In the genomic region with DNA sequence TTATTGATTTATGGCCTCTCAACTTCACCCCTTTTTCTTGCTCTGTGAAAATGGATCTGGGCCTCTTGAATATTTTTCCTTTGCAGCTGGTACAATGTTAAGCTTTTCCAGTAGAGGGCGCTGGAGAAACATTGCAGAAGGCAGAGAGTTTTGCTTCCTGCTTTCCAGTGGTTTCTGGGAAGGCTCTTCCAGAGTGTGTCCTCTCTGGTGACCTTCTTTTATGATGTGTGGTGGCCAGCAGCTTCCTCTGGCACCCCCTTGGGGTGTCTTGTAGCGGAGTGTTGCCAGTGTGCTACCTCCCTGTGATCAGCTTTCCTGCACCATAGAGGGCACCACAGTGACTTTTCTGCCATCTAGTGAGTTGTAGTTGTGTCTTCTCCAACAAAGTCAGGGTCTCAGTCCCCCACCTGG, we compare ENCODE assay signal across 9 cellular contexts. TPM values are rescaled to one million over a fixed set of nuclear protein-coding genes. Genes with fewer than 3 reads are reported as not detected.
A peak's percentile ranks its signal among the peaks of the same experiment; 100 is the strongest.
DNase-seq lines count a peak whose midpoint lies in the region; ATAC-seq and TF ChIP-seq lines count a peak whose summit lies in the region.
"Had no signal": no experiment of that assay in that cellular context is flagged by ENCODE, and none has a peak within 500 bp of the region (broad histone marks: within the 10 kb centered on the region; RNA-seq: fewer than 3 reads in every experiment).

No MANE protein-coding gene starts in this region.

- no peak overlapping the region for H2AK5ac ChIP-seq in IMR-90 (ENCODE audit: low read depth, low read length)

- POLR2A ChIA-PET in IMR-90 (lab: Charles Lee; ENCODE audit: unreplicated experiment) = no interaction called here

- no peaks in the 10 kb centered on the region for H3K36me3 ChIP-seq in IMR-90 (ENCODE audit: control insufficient read depth, insufficient read depth, low read length)
- H3K36me3 ChIP-seq: suprapubic skin had no signal

- no peak overlapping the region for H2AFZ ChIP-seq in IMR-90 (replicated peaks; ENCODE audit: low read length, poor library complexity)

- H2BK5ac ChIP-seq in IMR-90 (ENCODE audit: low read depth, low read length, poor library complexity, severe bottlenecking) = no peak overlapping the region

- H3K79me1 ChIP-seq in IMR-90 (ENCODE audit: low read depth in 1 of 2, low read length in 2 of 2) = peaks cover 23 to 65% of the 10 kb centered on the region in 2 experiments

- no peak overlapping the region for H3K4ac ChIP-seq in IMR-90 (ENCODE audit: low read depth, low read length)

- no peak overlapping the region for H3K18ac ChIP-seq in IMR-90 (ENCODE audit: low read depth, low read length)

- BruUV-seq in IMR-90 (replicated peaks; lab: Mats Ljungman, UMichigan) = no TSS peak

- H3K9me1 ChIP-seq in IMR-90 (ENCODE audit: insufficient read depth, low read length) = peaks cover 8% of the 10 kb centered on the region

- peak; percentile 42 for TF ChIP-seq CTCF in IMR-90 (conservative IDR thresholded peaks at IDR 0.05; ENCODE audit: low read depth, low read length)
- peak; percentile 42 for TF ChIP-seq CTCF in astrocyte of the spinal cord (IDR thresholded peaks at IDR 0.05; ENCODE audit: low read depth, low read length)

- H4K20me1 ChIP-seq in IMR-90 (ENCODE audit: insufficient read depth, low read length) = peaks cover 14% of the 10 kb centered on the region; the same call in 1 of the 2 replicates

- H4K91ac ChIP-seq in IMR-90 (ENCODE audit: insufficient read depth, low read depth, low read length) = no peak overlapping the region

- no peak for TF ChIP-seq POLR2A in IMR-90 (IDR thresholded peaks at IDR 0.05; ENCODE audit: low read depth, low read length)

- H2BK120ac ChIP-seq in IMR-90 (ENCODE audit: low read depth, low read length) = no peak overlapping the region

- in situ Hi-C loops in IMR-90 (cut with MboI; ENCODE audit: low sequenced_read_pairs) (loop anchor here (25.0 kb wide), 1 partner anchor 341 kb away; no protein-coding TSS in a partner anchor), astrocyte of the spinal cord (cut with HindIII; ENCODE audit: low sequenced_read_pairs) (no loop called here)

- WGBS in IMR-90 (ENCODE audit: extremely low coverage in 2 of 2, insufficient read length in 1 of 2), 2 experiments = no CpG with 5 or more reads among the region's 2 CpGs

- H2BK20ac ChIP-seq in IMR-90 (ENCODE audit: low read depth, low read length) = 0 out of 2 replicates have a peak overlapping the region, but pooled peaks have one; percentile 9

- peaks cover 17% of the 10 kb centered on the region for H3K4me1 ChIP-seq in IMR-90 (ENCODE audit: control insufficient read depth, insufficient read depth, low read length)

- H3K9ac ChIP-seq in IMR-90 (ENCODE audit: low read depth, low read length) = no peak overlapping the region

- H3K14ac ChIP-seq in IMR-90 (replicated peaks; ENCODE audit: low read depth, low read length) = no peak overlapping the region; the same call in 1 of the 2 replicates

- DNase-seq in EL (peak; percentile 6), IMR-90 (no peak), astrocyte of the spinal cord (ENCODE audit: low read depth, low spot score) (no peak), lung microvascular endothelial cell (ENCODE audit: low read depth in 2 of 2) (peak; percentile 17 to 33), NCI-H2171 (lab: John Stamatoyannopoulos, UW) (no peak), amniotic stem cell (lab: John Stamatoyannopoulos, UW) (no peak)
- DNase-seq: activated naive CD4-positive, alpha-beta T cell treated with anti-CD3 and anti-CD28 coated beads, Interleukin-2, amount 50 U/mL, for 16 hours had no signal

- H3K4me3 ChIP-seq in IMR-90 (ENCODE audit: insufficient read depth, low read depth, low read length) (no peak overlapping the region), astrocyte of the spinal cord (ENCODE audit: low read depth, low read length) (no peak overlapping the region)
- H3K4me3 ChIP-seq: suprapubic skin had no signal

- H3K56ac ChIP-seq in IMR-90 (ENCODE audit: extremely low read depth, insufficient read depth, low read length) = no peak overlapping the region

- ATAC-seq in IMR-90 (ENCODE audit: low read depth) (no peak), GM18870 (IDR thresholded peaks at IDR 0.05; ENCODE audit: unreplicated experiment) (no peak)

- no peaks in the 10 kb centered on the region for H3K27me3 ChIP-seq in IMR-90 (ENCODE audit: control insufficient read depth, insufficient read depth, low read length)
- H3K27me3 ChIP-seq: suprapubic skin had no signal

- no peak overlapping the region for H2AK9ac ChIP-seq in IMR-90 (replicated peaks; ENCODE audit: low read depth, low read length, poor library complexity)

- CTCF ChIA-PET in IMR-90 (lab: Yijun Ruan, JAX) = interaction anchor here (1.1 to 1.3 kb wide), 3 partner anchors 11 to 32 kb away, joined by 3 to 4 read pairs (median 4); no protein-coding TSS in a partner anchor

- no peak overlapping the region for H4K8ac ChIP-seq in IMR-90 (ENCODE audit: low read depth in 2 of 2, low read length in 2 of 2)

- no peak for TF ChIP-seq RAD21 in IMR-90 (IDR thresholded peaks at IDR 0.05; ENCODE audit: low read length)

- no peak overlapping the region for H3K27ac ChIP-seq in IMR-90 (ENCODE audit: insufficient read depth, low read length)
- H3K27ac ChIP-seq: suprapubic skin had no signal

- H3K23ac ChIP-seq in IMR-90 (ENCODE audit: low read depth, low read length) = no peak overlapping the region

- no peak overlapping the region for H2BK15ac ChIP-seq in IMR-90 (ENCODE audit: low read depth, low read length)

- no peak overlapping the region for H3K4me2 ChIP-seq in IMR-90 (ENCODE audit: low read depth, low read length)

- peaks cover 6% of the 10 kb centered on the region for H3K9me3 ChIP-seq in IMR-90 (ENCODE audit: control insufficient read depth, insufficient read depth, low read length)

- intact Hi-C loops in IMR-90 (cut with micrococcal nuclease) = no loop called here

- dilution Hi-C loops in IMR-90 (cut with HindIII; ENCODE audit: low sequenced_read_pairs, unreplicated experiment) = no loop called here

- H4K5ac ChIP-seq in IMR-90 (ENCODE audit: low read depth, low read length) = no peak overlapping the region

TF ChIP-seq in IMR-90, 13 proteins besides CTCF, POLR2A, EP300 and RAD21:
- TF ChIP-seq, protein P1, sequence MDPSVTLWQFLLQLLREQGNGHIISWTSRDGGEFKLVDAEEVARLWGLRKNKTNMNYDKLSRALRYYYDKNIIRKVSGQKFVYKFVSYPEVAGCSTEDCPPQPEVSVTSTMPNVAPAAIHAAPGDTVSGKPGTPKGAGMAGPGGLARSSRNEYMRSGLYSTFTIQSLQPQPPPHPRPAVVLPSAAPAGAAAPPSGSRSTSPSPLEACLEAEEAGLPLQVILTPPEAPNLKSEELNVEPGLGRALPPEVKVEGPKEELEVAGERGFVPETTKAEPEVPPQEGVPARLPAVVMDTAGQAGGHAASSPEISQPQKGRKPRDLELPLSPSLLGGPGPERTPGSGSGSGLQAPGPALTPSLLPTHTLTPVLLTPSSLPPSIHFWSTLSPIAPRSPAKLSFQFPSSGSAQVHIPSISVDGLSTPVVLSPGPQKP (IDR thresholded peaks at IDR 0.05; ENCODE audit: borderline replicate concordance, low read depth, low read length) = no peak
- TF ChIP-seq, protein P2, sequence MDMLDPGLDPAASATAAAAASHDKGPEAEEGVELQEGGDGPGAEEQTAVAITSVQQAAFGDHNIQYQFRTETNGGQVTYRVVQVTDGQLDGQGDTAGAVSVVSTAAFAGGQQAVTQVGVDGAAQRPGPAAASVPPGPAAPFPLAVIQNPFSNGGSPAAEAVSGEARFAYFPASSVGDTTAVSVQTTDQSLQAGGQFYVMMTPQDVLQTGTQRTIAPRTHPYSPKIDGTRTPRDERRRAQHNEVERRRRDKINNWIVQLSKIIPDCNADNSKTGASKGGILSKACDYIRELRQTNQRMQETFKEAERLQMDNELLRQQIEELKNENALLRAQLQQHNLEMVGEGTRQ (IDR thresholded peaks at IDR 0.05; ENCODE audit: low read depth, low read length) = no peak
- TF ChIP-seq MXI1 (IDR thresholded peaks at IDR 0.05; ENCODE audit: borderline replicate concordance, low read depth, low read length) (no peak), MAZ (IDR thresholded peaks at IDR 0.05; ENCODE audit: borderline replicate concordance, low read depth, low read length) (no peak), SMC3 (IDR thresholded peaks at IDR 0.05; ENCODE audit: low read depth, low read length) (no peak), RFX5 (IDR thresholded peaks at IDR 0.05; ENCODE audit: low read depth, low read length) (no peak), NFE2L2 (IDR thresholded peaks at IDR 0.05; ENCODE audit: low read depth, low read length) (no peak), CEBPB (IDR thresholded peaks at IDR 0.05; ENCODE audit: low read depth, low read length) (no peak)

RNA-seq across cellular contexts. Expression of a gene that starts 25.4 kb away (rescaled TPM):
- 47.8 and 59.9 TPM in 2 replicates for total RNA-seq in IMR-90 (2012; rRNA removed)
- 20.2 and 22.9 TPM in 2 replicates for polyA plus RNA-seq in IMR-90 (2012; rRNA removed)
- 16.0 and 23.2 TPM in 2 replicates for polyA plus RNA-seq in IMR-90 (2012; cell fraction: cytosol; rRNA removed)
- polyA plus RNA-seq in IMR-90 (2012; cell fraction: nucleus; rRNA removed; ENCODE audit: low replicate concordance) = 7.9 and 19.2 TPM in 2 replicates
- total RNA-seq in lung microvascular endothelial cell = 68.0 and 158 TPM in 2 replicates

Comparison
In these comparisons a context has a peak if more than half of its experiments do, and no peak if none do; other contexts are left out.
1. DNase-seq: peak in EL (single experiment) and lung microvascular endothelial cell (2 of 2); none in IMR-90 (single experiment), astrocyte of the spinal cord (single experiment), NCI-H2171 (single experiment) and amniotic stem cell (single experiment).